Comparison of ENCODE assay signal across 8 cellular contexts in genomic region chr11:58579192-58580129, GRCh38. TPM values are rescaled to one million over a fixed set of nuclear protein-coding genes. Genes with fewer than 3 reads are reported as not detected.
DNase-seq lines count a peak whose midpoint lies in the region; ATAC-seq, FAIRE-seq and TF ChIP-seq lines count a peak whose summit lies in the region.

No MANE protein-coding gene starts in this region.

- POLR2A ChIA-PET in activated naive CD8-positive, alpha-beta T cell treated with anti-CD3 and anti-CD28 coated beads, Interleukin-2, amount 10 ng/mL, durations not matched to agents 7 days and 5 days (lab: Charles Lee), result interaction anchor here (3.6 to 4.5 kb wide), 2 partner anchors 12 to 527 kb away, joined by 14 to 29 read pairs; partner anchors contain the start of gene FAM111B

- TF ChIP-seq CTCF in GM12864 (IDR thresholded peaks at IDR 0.05; ENCODE audit: low read depth, low read length, missing control alignments), result peak; percentile 83
- TF ChIP-seq CTCF in pancreas (IDR thresholded peaks at IDR 0.05), result peak; percentile 53 to 65 (median 62)
- peak; percentile 71 to 86 for TF ChIP-seq CTCF in tibial artery (IDR thresholded peaks at IDR 0.05)

- H3K4me3 ChIP-seq in GM12864 (ENCODE audit: low read depth, low read length) (peak overlapping the region; percentile 99), pancreas (peak overlapping the region; percentile 90 to 96 (median 92)), tibial artery (peak overlapping the region; percentile 90 to 98)

- H3K4me1 Mint-ChIP-seq in activated naive CD8-positive, alpha-beta T cell treated with anti-CD3 and anti-CD28 coated beads, Interleukin-2, amount 10 ng/mL, durations not matched to agents 7 days and 5 days, result peaks cover 45% of the 10 kb centered on the region

- H3K36me3 Mint-ChIP-seq in activated naive CD8-positive, alpha-beta T cell treated with anti-CD3 and anti-CD28 coated beads, Interleukin-2, amount 10 ng/mL, durations not matched to agents 7 days and 5 days, result peaks cover 20% of the 10 kb centered on the region

- H3K27me3 ChIP-seq in pancreas (no peaks in the 10 kb centered on the region), tibial artery (no peaks in the 10 kb centered on the region)

- DNase-seq in GM12864 (ENCODE audit: low read depth) (peak; percentile 82), NCI-H1105 (lab: John Stamatoyannopoulos, UW) (peak; percentile 76), SKM-1 (lab: John Stamatoyannopoulos, UW; ENCODE audit: unreplicated experiment) (peak; percentile 86), Right ventricle myocardium superior (peak; percentile 95), pancreas (peak; percentile 88 to 94 (median 91)), tibial artery (peak; percentile 93 to 96)
- peak; percentile 91 for DNase-seq in activated naive CD8-positive, alpha-beta T cell treated with anti-CD3 and anti-CD28 coated beads, Interleukin-2, amount 10 ng/mL, durations not matched to agents 7 days and 5 days

- no peaks in the 10 kb centered on the region for H3K9me3 Mint-ChIP-seq in activated naive CD8-positive, alpha-beta T cell treated with anti-CD3 and anti-CD28 coated beads, Interleukin-2, amount 10 ng/mL, durations not matched to agents 7 days and 5 days

- H3K27ac Mint-ChIP-seq in activated naive CD8-positive, alpha-beta T cell treated with anti-CD3 and anti-CD28 coated beads, Interleukin-2, amount 10 ng/mL, durations not matched to agents 7 days and 5 days, result peak overlapping the region; percentile 97

- H3K36me3 ChIP-seq in pancreas (no peaks in the 10 kb centered on the region), tibial artery (peaks cover 0 to 4% (median 0%) of the 10 kb centered on the region in 3 donors)

- H3K9me3 ChIP-seq in pancreas (no peaks in the 10 kb centered on the region), tibial artery (no peaks in the 10 kb centered on the region)

- H3K27ac ChIP-seq in pancreas, result peak overlapping the region; percentile 95 to 100 (median 98)
- H3K27ac ChIP-seq in tibial artery, result peak overlapping the region; percentile 100

- intact Hi-C loops in Right ventricle myocardium superior (cut with DNase I), result loop anchor here (10.0 kb wide), 1 partner anchor 95 kb away; no protein-coding TSS in a partner anchor
- intact Hi-C loops in pancreas (cut with DNase I), result loop anchor here in 1 of 3 donors (10.0 kb wide), 1 partner anchor 95 kb away; no protein-coding TSS in a partner anchor
- intact Hi-C loops in tibial artery (cut with DNase I; ENCODE audit: low total_unique reads), result loop anchor here (5.0 to 10.0 kb wide), 2 partner anchors 95 to 912 kb away; partner anchors contain the start of gene ZDHHC5

- peak; percentile 50 for ATAC-seq in HG02642 (IDR thresholded peaks at IDR 0.05; ENCODE audit: poor library complexity, unreplicated experiment)
- peak; percentile 41 for ATAC-seq in activated naive CD8-positive, alpha-beta T cell treated with anti-CD3 and anti-CD28 coated beads, Interleukin-2, amount 10 ng/mL, durations not matched to agents 7 days and 5 days (ENCODE audit: low read depth)
- ATAC-seq in Right ventricle myocardium superior (ENCODE audit: poor library complexity), result peak; percentile 81
- peak; percentile 62 to 75 (median 72) for ATAC-seq in pancreas

- 0 to 1% methylated on average over 49 to 78 of the region's 78 CpGs for WGBS in pancreas, 2 donors

- H3K4me3 Mint-ChIP-seq in activated naive CD8-positive, alpha-beta T cell treated with anti-CD3 and anti-CD28 coated beads, Interleukin-2, amount 10 ng/mL, durations not matched to agents 7 days and 5 days, result peak overlapping the region; percentile 96

- FAIRE-seq in pancreas (lab: Jason Lieb, UNC), result no peak

- no peaks in the 10 kb centered on the region for H3K27me3 Mint-ChIP-seq in activated naive CD8-positive, alpha-beta T cell treated with anti-CD3 and anti-CD28 coated beads, Interleukin-2, amount 10 ng/mL, durations not matched to agents 7 days and 5 days

- H3K4me1 ChIP-seq in pancreas (peaks cover 35 to 50% (median 44%) of the 10 kb centered on the region in 3 donors), tibial artery (peaks cover 0 to 71% (median 42%) of the 10 kb centered on the region in 4 donors)

RNA-seq across cellular contexts. Expression of gene ZFP91, which starts 0.6 kb away (rescaled TPM):
- total RNA-seq in activated naive CD8-positive, alpha-beta T cell treated with anti-CD3 and anti-CD28 coated beads, Interleukin-2, amount 10 ng/mL, durations not matched to agents 7 days and 5 days, result 10 to 100 TPM; 52.8 to 54.2 TPM
- 57.3 TPM for total RNA-seq in Right ventricle myocardium superior
- total RNA-seq in pancreas, result 10 to 100 TPM; 14.2 to 23.0 (median 21.0) TPM
- polyA plus RNA-seq in pancreas, result 10 to 100 TPM in 1 of 2 donors, 1 to 10 TPM in 1; 6.3 to 12.6 TPM

RNA-seq across cellular contexts. Expression of gene LPXN, which starts 3.8 kb away (rescaled TPM):
- total RNA-seq in activated naive CD8-positive, alpha-beta T cell treated with anti-CD3 and anti-CD28 coated beads, Interleukin-2, amount 10 ng/mL, durations not matched to agents 7 days and 5 days, result 100 to 1,000 TPM; 145 to 159 TPM
- total RNA-seq in Right ventricle myocardium superior, result 3.1 TPM
- total RNA-seq in pancreas, result 10 to 100 TPM in 1 of 6 donors, 1 to 10 TPM in 5; 3.2 to 10.4 (median 5.5) TPM
- polyA plus RNA-seq in pancreas, result 1 to 10 TPM; 4.6 to 5.1 TPM

RNA-seq across cellular contexts. Expression of gene CNTF, which starts 43.0 kb away (rescaled TPM):
- 1 to 10 TPM; 2.6 to 3.0 TPM for total RNA-seq in activated naive CD8-positive, alpha-beta T cell treated with anti-CD3 and anti-CD28 coated beads, Interleukin-2, amount 10 ng/mL, durations not matched to agents 7 days and 5 days
- total RNA-seq in Right ventricle myocardium superior (0.73 TPM), pancreas (under 1 TPM; 0.31 to 0.63 (median 0.51) TPM)
- polyA plus RNA-seq in pancreas, result under 1 TPM; 0.28 to 0.30 TPM

Comparison
In these comparisons a context has a peak if more than half of its experiments do, and no peak if none do; other contexts are left out.
1. Peak in every context shown above with its lines: DNase-seq, ATAC-seq, H3K4me3 ChIP-seq and H3K27ac ChIP-seq.
2. RNA of gene LPXN, which starts 3.8 kb away (total RNA-seq): 145 to 159 TPM in activated naive CD8-positive, alpha-beta T cell treated with anti-CD3 and anti-CD28 coated beads, Interleukin-2, amount 10 ng/mL, durations not matched to agents 7 days and 5 days; 3.2 to 10.4 TPM in pancreas and 3.1 TPM in Right ventricle myocardium superior (single experiment); every median in the first group is over 10 times any median in the second.